ENCODE assay signal across 12 cellular contexts in genomic region chr20:51481311-51481997, GRCh38.
DNase-seq lines count a peak whose midpoint lies in the region; ATAC-seq and TF ChIP-seq lines count a peak whose summit lies in the region.
"Had no signal": no experiment of that assay in that cellular context is flagged by ENCODE, and none has a peak within 500 bp of the region (broad histone marks: within the 10 kb centered on the region; RNA-seq: fewer than 3 reads in every experiment).

No MANE protein-coding gene starts in this region.

- no peak overlapping the region for H3K9ac ChIP-seq in mesenchymal stem cell (ENCODE audit: low read length)
- H3K9ac ChIP-seq: GM23248 had no signal

- no peak overlapping the region for H4K8ac ChIP-seq in mesenchymal stem cell (ENCODE audit: low read length)

- H3K4me3 ChIP-seq in upper lobe of right lung (no peak overlapping the region), mesenchymal stem cell (ENCODE audit: insufficient read depth in 1 of 2, low read depth in 1 of 2, low read length in 2 of 2) (no peak overlapping the region), uterus (no peak overlapping the region)
- H3K4me3 ChIP-seq: GM23248, prostate gland had no signal

- no peak overlapping the region for H3K14ac ChIP-seq in mesenchymal stem cell (ENCODE audit: low read length in 2 of 2)

- H3K23ac ChIP-seq in mesenchymal stem cell (ENCODE audit: low read length in 2 of 2) = no peak overlapping the region

- H3K27ac ChIP-seq in upper lobe of right lung (no peak overlapping the region), mesenchymal stem cell (ENCODE audit: low read length, poor library complexity, severe bottlenecking) (no peak overlapping the region), uterus (no peak overlapping the region)
- H3K27ac ChIP-seq: 22Rv1, GM23248, prostate gland had no signal

- no peak overlapping the region for H2AK5ac ChIP-seq in mesenchymal stem cell (ENCODE audit: low read length, severe bottlenecking)

- no peak overlapping the region for H3K18ac ChIP-seq in mesenchymal stem cell (ENCODE audit: low read depth in 1 of 2, low read length in 2 of 2)

- DNase-seq in activated CD4-positive, alpha-beta T cell treated with anti-CD3 and anti-CD28 coated beads for 24 hours (ENCODE audit: low read depth in 2 of 2) = peak; percentile 28 to 56
- DNase-seq in activated CD4-positive, alpha-beta T cell treated with anti-CD3 and anti-CD28 coated beads for 1 hour = no peak
- DNase-seq in activated T-helper 9 cell treated with anti-CD3 and anti-CD28 coated beads, Interleukin-2, amount 50 U/mL, for 16 hours (ENCODE audit: low read depth) = peak; percentile 29
- DNase-seq in renal cortical epithelial cell (ENCODE audit: low read depth) (peak; percentile 15), upper lobe of right lung (no peak), mesenchymal stem cell (no peak), uterus (no peak)
- DNase-seq: GM23248, NCI-H510A treated with DMSO at 0.1 percent for 48 hours had no signal

- no peak overlapping the region for H2BK15ac ChIP-seq in mesenchymal stem cell (ENCODE audit: low read depth, poor library complexity, severe bottlenecking)

- no peak overlapping the region for H2BK5ac ChIP-seq in mesenchymal stem cell (ENCODE audit: low read depth, low read length, poor library complexity, severe bottlenecking)

- no peak overlapping the region for H2BK12ac ChIP-seq in mesenchymal stem cell (ENCODE audit: low read length in 2 of 2)

- TF ChIP-seq CTCF in upper lobe of right lung (IDR thresholded peaks at IDR 0.05) (no peak), uterus (IDR thresholded peaks at IDR 0.05) (no peak)

- H3K4me2 ChIP-seq in mesenchymal stem cell (ENCODE audit: low read length, poor library complexity, severe bottlenecking) = no peak overlapping the region

- H2BK120ac ChIP-seq in mesenchymal stem cell (ENCODE audit: low read depth, low read length) = no peak overlapping the region

- intact Hi-C loops in upper lobe of right lung (cut with DNase I) = no loop called here
- intact Hi-C loops in uterus (cut with DNase I; ENCODE audit: low total_unique reads) = no loop called here

- H3K4me1 ChIP-seq in upper lobe of right lung = no peaks in the 10 kb centered on the region
- no peaks in the 10 kb centered on the region for H3K4me1 ChIP-seq in mesenchymal stem cell (ENCODE audit: control insufficient read depth, insufficient read depth, low read depth, low read length)
- no peaks in the 10 kb centered on the region for H3K4me1 ChIP-seq in uterus
- H3K4me1 ChIP-seq: prostate gland had no signal

- H3K9me3 ChIP-seq in upper lobe of right lung (no peaks in the 10 kb centered on the region), mesenchymal stem cell (ENCODE audit: control insufficient read depth, low read length) (peaks cover 5% of the 10 kb centered on the region), uterus (no peaks in the 10 kb centered on the region)
- H3K9me3 ChIP-seq: prostate gland had no signal

- H4K91ac ChIP-seq in mesenchymal stem cell (ENCODE audit: low read length) = no peak overlapping the region

- H3K4ac ChIP-seq in mesenchymal stem cell (ENCODE audit: low read depth in 1 of 2, low read length in 2 of 2) = no peak overlapping the region

- H2AFZ ChIP-seq in mesenchymal stem cell (ENCODE audit: low read depth, low read length) = no peak overlapping the region
- H2AFZ ChIP-seq: GM23248 had no signal

- WGBS in mesenchymal stem cell = 94% methylated on average over 20 of the region's 20 CpGs

- H3K27me3 ChIP-seq in upper lobe of right lung (no peaks in the 10 kb centered on the region), mesenchymal stem cell (ENCODE audit: control insufficient read depth in 1 of 2, insufficient read depth in 1 of 2, low read length in 2 of 2) (peaks cover 5 to 21% of the 10 kb centered on the region in 2 experiments), uterus (no peaks in the 10 kb centered on the region)

- ATAC-seq in upper lobe of right lung (peak; percentile 23), GM21447 (IDR thresholded peaks at IDR 0.05; ENCODE audit: unreplicated experiment) (no peak)

- no peak for TF ChIP-seq POLR2A in uterus (IDR thresholded peaks at IDR 0.05)

- H3K36me3 ChIP-seq in upper lobe of right lung = no peaks in the 10 kb centered on the region
- H3K36me3 ChIP-seq in mesenchymal stem cell (ENCODE audit: control insufficient read depth in 1 of 2, insufficient read depth in 2 of 2, low read depth in 1 of 2, low read length in 2 of 2) = no peaks in the 10 kb centered on the region
- H3K36me3 ChIP-seq in uterus = no peaks in the 10 kb centered on the region
- H3K36me3 ChIP-seq: prostate gland had no signal

- no peaks in the 10 kb centered on the region for H3K79me1 ChIP-seq in mesenchymal stem cell (replicated peaks; ENCODE audit: low read length, poor library complexity, severe bottlenecking)

Comparison
In these comparisons a context has a peak if more than half of its experiments do, and no peak if none do; other contexts are left out.
1. DNase-seq: peak in activated CD4-positive, alpha-beta T cell treated with anti-CD3 and anti-CD28 coated beads for 24 hours (2 of 2), activated T-helper 9 cell treated with anti-CD3 and anti-CD28 coated beads, Interleukin-2, amount 50 U/mL, for 16 hours (single experiment) and renal cortical epithelial cell (single experiment); none in activated CD4-positive, alpha-beta T cell treated with anti-CD3 and anti-CD28 coated beads for 1 hour (single experiment), upper lobe of right lung (single experiment), mesenchymal stem cell (single experiment) and uterus (0 of 2).